ENCODE assay signal across 8 cellular contexts in genomic region chr6:24766685-24767462, GRCh38.
A peak's percentile ranks its signal among the peaks of the same experiment; 100 is the strongest.
DNase-seq lines count a peak whose midpoint lies in the region; ATAC-seq and TF ChIP-seq lines count a peak whose summit lies in the region.

No MANE protein-coding gene starts in this region.

- CTCF ChIA-PET in RWPE1 (lab: Yijun Ruan, JAX), result interaction anchor here (0.6 to 1.3 kb wide), 5 partner anchors 15 to 186 kb away, joined by 3 to 5 read pairs (median 3); no protein-coding TSS in a partner anchor

- H3K9me3 Mint-ChIP-seq in stimulated activated naive B cell treated with anti-CD40 and anti-IgM and Interleukin-4, amounts not matched to agents 10 μg/mL and 1 μg/mL and 100 μg/mL, for 72 hours, result peaks cover 1 to 2% of the 10 kb centered on the region in 2 donors

- POLR2A ChIA-PET in RWPE1 (lab: Yijun Ruan, JAX; ENCODE audit: low non-redundant PET), result no interaction called here

- peaks cover 2 to 3% of the 10 kb centered on the region in 2 donors for H3K4me1 Mint-ChIP-seq in stimulated activated naive B cell treated with anti-CD40 and anti-IgM and Interleukin-4, amounts not matched to agents 10 μg/mL and 1 μg/mL and 100 μg/mL, for 72 hours

- H3K36me3 Mint-ChIP-seq in stimulated activated naive B cell treated with anti-CD40 and anti-IgM and Interleukin-4, amounts not matched to agents 10 μg/mL and 1 μg/mL and 100 μg/mL, for 72 hours, result no peaks in the 10 kb centered on the region

- H3K27ac Mint-ChIP-seq in stimulated activated naive B cell treated with anti-CD40 and anti-IgM and Interleukin-4, amounts not matched to agents 10 μg/mL and 1 μg/mL and 100 μg/mL, for 72 hours, result no peak overlapping the region

- H3K27me3 Mint-ChIP-seq in stimulated activated naive B cell treated with anti-CD40 and anti-IgM and Interleukin-4, amounts not matched to agents 10 μg/mL and 1 μg/mL and 100 μg/mL, for 72 hours, result no peaks in the 10 kb centered on the region

- peak; percentile 68 for TF ChIP-seq CTCF in RWPE1 (conservative IDR thresholded peaks at IDR 0.05; ENCODE audit: low read depth)

- no peak overlapping the region for H3K27ac ChIP-seq in RWPE1

- ATAC-seq in HG03196 (IDR thresholded peaks at IDR 0.05; ENCODE audit: unreplicated experiment), result peak; percentile 59
- ATAC-seq in stimulated activated naive B cell treated with anti-CD40 and anti-IgM and Interleukin-4, amounts not matched to agents 10 μg/mL and 1 μg/mL and 100 μg/mL, for 72 hours (replicated peaks), result peak; percentile 70 to 71

- peak; percentile 32 for DNase-seq in NCI-H1694 treated with DMSO at 0.1 percent for 48 hours (lab: John Stamatoyannopoulos, UW)
- no peak for DNase-seq in NCI-H1694 (lab: John Stamatoyannopoulos, UW)
- peak; percentile 54 for DNase-seq in RWPE1 (ENCODE audit: low spot score)
- DNase-seq in fibroblast of peridontal ligament (ENCODE audit: extremely low read depth), result peak; percentile 67
- DNase-seq in stimulated activated naive B cell treated with anti-CD40 and anti-IgM and Interleukin-4, amounts not matched to agents 10 μg/mL and 1 μg/mL and 100 μg/mL, for 72 hours, result no peak
- no peak for DNase-seq in GM19238 (ENCODE audit: insufficient read length, low spot score)
- DNase-seq in iPS-NIHi11 (ENCODE audit: low spot score), result no peak

- H3K4me3 Mint-ChIP-seq in stimulated activated naive B cell treated with anti-CD40 and anti-IgM and Interleukin-4, amounts not matched to agents 10 μg/mL and 1 μg/mL and 100 μg/mL, for 72 hours, result no peak overlapping the region

Comparison
In these comparisons a context has a peak if more than half of its experiments do, and no peak if none do; other contexts are left out.
1. DNase-seq: peak in NCI-H1694 treated with DMSO at 0.1 percent for 48 hours (single experiment), RWPE1 (single experiment) and fibroblast of peridontal ligament (single experiment); none in NCI-H1694 (single experiment), stimulated activated naive B cell treated with anti-CD40 and anti-IgM and Interleukin-4, amounts not matched to agents 10 μg/mL and 1 μg/mL and 100 μg/mL, for 72 hours (single experiment), GM19238 (single experiment) and iPS-NIHi11 (single experiment).